ENCODE assay signal across 8 cellular contexts in genomic region chr12:124745891-124746570, GRCh38.
DNase-seq lines count a peak whose midpoint lies in the region; ATAC-seq lines count a peak whose summit lies in the region.

No MANE protein-coding gene starts in this region.

- peak overlapping the region; percentile 95 for H3K27ac ChIP-seq in cingulate gyrus (ENCODE audit: low read depth, low read length)

- ATAC-seq in GM19397 (IDR thresholded peaks at IDR 0.05; ENCODE audit: unreplicated experiment) (no peak), GM21825 (IDR thresholded peaks at IDR 0.05; ENCODE audit: unreplicated experiment) (no peak)

- DNase-seq in DMS79 treated with DMSO at 0.1 percent for 48 hours (lab: John Stamatoyannopoulos, UW) (peak; percentile 49), M059J (ENCODE audit: low read depth) (peak; percentile 96), RPMI7951 (ENCODE audit: low read depth) (peak; percentile 98), kidney glomerular epithelial cell (lab: John Stamatoyannopoulos, UW) (peak; percentile 76), smooth muscle cell of the brain vasculature (ENCODE audit: low read depth, low spot score) (peak; percentile 69)
